ENCODE assay signal across 22 cellular contexts in the genomic region with DNA sequence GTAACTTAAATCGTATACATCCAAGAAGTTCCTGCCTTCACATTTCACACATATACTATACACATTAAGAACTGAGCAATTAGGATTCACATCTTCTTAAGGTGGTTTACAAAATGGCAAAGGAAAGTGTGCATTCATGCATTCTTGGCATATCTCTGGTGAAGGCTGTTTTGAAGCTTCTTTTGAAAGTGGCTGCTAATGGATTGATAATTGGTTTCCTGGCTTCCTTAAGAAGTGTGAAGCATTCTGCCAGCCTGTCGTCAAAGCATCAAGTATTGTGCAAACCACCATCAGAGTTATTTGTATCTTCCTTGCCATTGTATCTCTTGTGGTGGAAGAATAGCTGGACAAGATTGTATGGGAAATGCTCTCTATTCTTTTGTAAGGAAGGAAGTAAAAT.
"Had no signal": no experiment of that assay in that cellular context is flagged by ENCODE, and none has a peak within 500 bp of the region (broad histone marks: within the 10 kb centered on the region; RNA-seq: fewer than 3 reads in every experiment).

No MANE protein-coding gene starts in this region.

- H3K9me3 ChIP-seq: SJSA1 had no signal

- H3K27ac ChIP-seq: SJSA1, SK-N-MC had no signal

- H3K4me1 ChIP-seq: SJSA1 had no signal

- H3K4me3 ChIP-seq: SJSA1, SK-N-MC had no signal

- H3K27me3 ChIP-seq: SJSA1 had no signal

- H3K36me3 ChIP-seq: SJSA1 had no signal

- DNase-seq: KBM-7, MV-4-11, NCI-H1048, NCI-H1105, NCI-H1417, NCI-H1436 treated with DMSO at 0.1 percent for 48 hours, NCI-H1694, NCI-H187 treated with DMSO at 0.1 percent for 48 hours, NCI-H2029 treated with DMSO at 0.1 percent for 48 hours, NCI-H2171, NCI-H226, NCI-H446, NCI-H510A, NCI-H524 treated with DMSO at 0.1 percent for 48 hours, NCI-H69, NCI-H774, OCI-M1, Right ventricle myocardium superior, RPMI8226, SIG-M5 had no signal
